8 cellular contexts compared by ENCODE assay signal in genomic region chr4:173752610-173753009, GRCh38.
DNase-seq lines count a peak whose midpoint lies in the region; ATAC-seq and TF ChIP-seq lines count a peak whose summit lies in the region.

No MANE protein-coding gene starts in this region.

- no peaks in the 10 kb centered on the region for H3K36me3 Mint-ChIP-seq in activated T-helper 1 cell treated with anti-CD3 and anti-CD28 coated beads, Interleukin-12 subunit alpha, Interleukin-12 subunit beta, Interleukin-2, Interleukin-4 antibody, amounts not matched to agents 30 ng/mL and 10 ng/mL and 1 ng/mL, durations not matched to agents 14 hours and 24 hours and 36 hours (ENCODE audit: low read depth)

- H3K4me1 Mint-ChIP-seq in activated T-helper 1 cell treated with anti-CD3 and anti-CD28 coated beads, Interleukin-12 subunit alpha, Interleukin-12 subunit beta, Interleukin-2, Interleukin-4 antibody, amounts not matched to agents 30 ng/mL and 10 ng/mL and 1 ng/mL, durations not matched to agents 14 hours and 24 hours and 36 hours (ENCODE audit: low read depth), result no peaks in the 10 kb centered on the region

- H3K9me3 Mint-ChIP-seq in activated T-helper 1 cell treated with anti-CD3 and anti-CD28 coated beads, Interleukin-12 subunit alpha, Interleukin-12 subunit beta, Interleukin-2, Interleukin-4 antibody, amounts not matched to agents 30 ng/mL and 10 ng/mL and 1 ng/mL, durations not matched to agents 14 hours and 24 hours and 36 hours, result no peaks in the 10 kb centered on the region

- no peak overlapping the region for H3K27ac Mint-ChIP-seq in activated T-helper 1 cell treated with anti-CD3 and anti-CD28 coated beads, Interleukin-12 subunit alpha, Interleukin-12 subunit beta, Interleukin-2, Interleukin-4 antibody, amounts not matched to agents 30 ng/mL and 10 ng/mL and 1 ng/mL, durations not matched to agents 14 hours and 24 hours and 36 hours

- no peak overlapping the region for H3K4me3 ChIP-seq in GM12865 (ENCODE audit: low read depth, low read length)

- peak; percentile 61 for TF ChIP-seq CTCF in GM12865 (IDR thresholded peaks at IDR 0.05; ENCODE audit: insufficient read depth, low read depth, low read length, missing control alignments)

- ATAC-seq in HG02642 (IDR thresholded peaks at IDR 0.05; ENCODE audit: poor library complexity, unreplicated experiment), result no peak

- DNase-seq in ACHN (peak; percentile 56), GM12865 (ENCODE audit: low read depth) (peak; percentile 62), MV-4-11 (lab: John Stamatoyannopoulos, UW) (peak; percentile 14), dermis microvascular lymphatic vessel endothelial cell (ENCODE audit: low read depth in 2 of 2) (peak; percentile 7 to 24), activated gamma-delta T cell (lab: John Stamatoyannopoulos, UW) (no peak)
- DNase-seq in stimulated activated CD8-positive, alpha-beta memory T cell treated with anti-CD3 and anti-CD28 coated beads, Interleukin-2, amount 100 ng/mL, for 48 hours (ENCODE audit: low read depth in 2 of 2), result peak; percentile 1 to 2
- no peak for DNase-seq in activated T-helper 1 cell treated with anti-CD3 and anti-CD28 coated beads, Interleukin-12 subunit alpha, Interleukin-12 subunit beta, Interleukin-2, Interleukin-4 antibody, amounts not matched to agents 30 ng/mL and 10 ng/mL and 1 ng/mL, durations not matched to agents 14 hours and 24 hours and 36 hours (ENCODE audit: low spot score)

- in situ Hi-C loops in ACHN (cut with HindIII; ENCODE audit: low pct_ligation_motif_present, low pct_unique_long_range_greater_than_20kb, low sequenced_read_pairs), result no loop called here

- intact Hi-C loops in activated T-helper 1 cell treated with anti-CD3 and anti-CD28 coated beads, Interleukin-12 subunit alpha, Interleukin-12 subunit beta, Interleukin-2, Interleukin-4 antibody, amounts not matched to agents 30 ng/mL and 10 ng/mL and 1 ng/mL, durations not matched to agents 14 hours and 24 hours and 36 hours (cut with micrococcal nuclease), result no loop called here

- H3K4me3 Mint-ChIP-seq in activated T-helper 1 cell treated with anti-CD3 and anti-CD28 coated beads, Interleukin-12 subunit alpha, Interleukin-12 subunit beta, Interleukin-2, Interleukin-4 antibody, amounts not matched to agents 30 ng/mL and 10 ng/mL and 1 ng/mL, durations not matched to agents 14 hours and 24 hours and 36 hours, result no peak overlapping the region

- H3K27me3 Mint-ChIP-seq in activated T-helper 1 cell treated with anti-CD3 and anti-CD28 coated beads, Interleukin-12 subunit alpha, Interleukin-12 subunit beta, Interleukin-2, Interleukin-4 antibody, amounts not matched to agents 30 ng/mL and 10 ng/mL and 1 ng/mL, durations not matched to agents 14 hours and 24 hours and 36 hours (ENCODE audit: insufficient read depth), result no peaks in the 10 kb centered on the region

Comparison
In these comparisons a context has a peak if more than half of its experiments do, and no peak if none do; other contexts are left out.
1. DNase-seq: peak in ACHN (single experiment), GM12865 (single experiment), MV-4-11 (single experiment), dermis microvascular lymphatic vessel endothelial cell (2 of 2) and stimulated activated CD8-positive, alpha-beta memory T cell treated with anti-CD3 and anti-CD28 coated beads, Interleukin-2, amount 100 ng/mL, for 48 hours (2 of 2); none in activated T-helper 1 cell treated with anti-CD3 and anti-CD28 coated beads, Interleukin-12 subunit alpha, Interleukin-12 subunit beta, Interleukin-2, Interleukin-4 antibody, amounts not matched to agents 30 ng/mL and 10 ng/mL and 1 ng/mL, durations not matched to agents 14 hours and 24 hours and 36 hours (single experiment) and activated gamma-delta T cell (single experiment).